Comparison of ENCODE assay signal across 12 cellular contexts in genomic region chr17:7575959-7576358, GRCh38. TPM values are rescaled to one million over a fixed set of nuclear protein-coding genes. Genes with fewer than 3 reads are reported as not detected.
DNase-seq lines count a peak whose midpoint lies in the region; ATAC-seq and TF ChIP-seq lines count a peak whose summit lies in the region.
"Had no signal": no experiment of that assay in that cellular context is flagged by ENCODE, and none has a peak within 500 bp of the region (broad histone marks: within the 10 kb centered on the region; RNA-seq: fewer than 3 reads in every experiment).

No MANE protein-coding gene starts in this region.

- H3K9me3 ChIP-seq in endodermal cell (ENCODE audit: control insufficient read depth, low read length) (no peaks in the 10 kb centered on the region), gastrocnemius medialis (no peaks in the 10 kb centered on the region)

- H3K27ac ChIP-seq in endodermal cell (ENCODE audit: low read depth, low read length) = no peak overlapping the region
- H3K27ac ChIP-seq in gastrocnemius medialis = peak overlapping the region; percentile 98 to 100 (median 99)

- H3K9me3 Mint-ChIP-seq in T-helper 2 cell treated with Interferon-gamma antibody and Interleukin-4, amounts not matched to agents 5 μg/mL and 100 μg/mL, for 36 hours = no peaks in the 10 kb centered on the region
- no peaks in the 10 kb centered on the region for H3K9me3 Mint-ChIP-seq in T-cell
- peaks cover 2% of the 10 kb centered on the region for H3K9me3 Mint-ChIP-seq in endodermal cell

- H3K4me1 Mint-ChIP-seq in T-helper 2 cell treated with Interferon-gamma antibody and Interleukin-4, amounts not matched to agents 5 μg/mL and 100 μg/mL, for 36 hours (ENCODE audit: low read depth) = peaks cover 64% of the 10 kb centered on the region
- peaks cover 74 to 78% (median 78%) of the 10 kb centered on the region in 3 donors for H3K4me1 Mint-ChIP-seq in T-cell
- H3K4me1 Mint-ChIP-seq in endodermal cell = peaks cover 32% of the 10 kb centered on the region

- WGBS in endodermal cell (ENCODE audit: insufficient coverage in 1 of 2, insufficient read length in 1 of 2), 2 experiments = 91% methylated on average over 7 of the region's 7 CpGs

- POLR2A ChIA-PET in T-cell (lab: Charles Lee) = interaction anchor here (0.7 to 2.9 kb wide), 3 partner anchors 8 to 172 kb away, joined by 3 to 10 read pairs (median 4); partner anchors contain the start of genes MPDU1 (in 1 of the 2) and TMEM256 (in 1 of the 2)

- no peak overlapping the region for H3K9ac ChIP-seq in endodermal cell (ENCODE audit: extremely low read depth, low read length, poor library complexity, severe bottlenecking)

- peaks cover 4% of the 10 kb centered on the region for H3K27me3 Mint-ChIP-seq in T-helper 2 cell treated with Interferon-gamma antibody and Interleukin-4, amounts not matched to agents 5 μg/mL and 100 μg/mL, for 36 hours (ENCODE audit: low read depth)
- H3K27me3 Mint-ChIP-seq in T-cell (no peaks in the 10 kb centered on the region), endodermal cell (ENCODE audit: insufficient read depth) (no peaks in the 10 kb centered on the region)

- H3K4me3 ChIP-seq in endodermal cell (ENCODE audit: low read length) (peak overlapping the region; percentile 99), gastrocnemius medialis (no peak overlapping the region)

- peaks cover 86% of the 10 kb centered on the region for H3K36me3 Mint-ChIP-seq in T-helper 2 cell treated with Interferon-gamma antibody and Interleukin-4, amounts not matched to agents 5 μg/mL and 100 μg/mL, for 36 hours (ENCODE audit: low read depth)
- peaks cover 54% of the 10 kb centered on the region for H3K36me3 Mint-ChIP-seq in T-cell
- peaks cover 63% of the 10 kb centered on the region for H3K36me3 Mint-ChIP-seq in endodermal cell (ENCODE audit: low read depth)

- H3K4me3 Mint-ChIP-seq in T-helper 2 cell treated with Interferon-gamma antibody and Interleukin-4, amounts not matched to agents 5 μg/mL and 100 μg/mL, for 36 hours = peak overlapping the region; percentile 92
- H3K4me3 Mint-ChIP-seq in T-cell (peak overlapping the region in 2 of 3 donors; percentile 25 to 95), endodermal cell (peak overlapping the region; percentile 97)

- CTCF ChIA-PET in T-cell (lab: Charles Lee) = interaction anchor here in 1 of 2 donors (1.3 kb wide), 1 partner anchor 63 kb away, joined by 3 read pairs; no protein-coding TSS in a partner anchor

- DNase-seq in T-helper 2 cell treated with Interferon-gamma antibody and Interleukin-4, amounts not matched to agents 5 μg/mL and 100 μg/mL, for 36 hours (ENCODE audit: low spot score) = no peak
- no peak for DNase-seq in T-helper 2 cell
- no peak for DNase-seq in T-cell
- peak; percentile 30 for DNase-seq in endodermal cell
- DNase-seq in gastrocnemius medialis = no peak
- no peak for DNase-seq in posterior vena cava (ENCODE audit: low spot score)
- DNase-seq in stimulated activated CD4-positive, alpha-beta T cell treated with anti-CD3 and anti-CD28 coated beads, Interleukin-15, amount 100 ng/mL, for 24 hours = no peak
- no peak for DNase-seq in DMS153 (lab: John Stamatoyannopoulos, UW)
- DNase-seq: GDM1, NCI-H1048, retina had no signal

- intact Hi-C loops in gastrocnemius medialis (cut with DNase I; ENCODE audit: low total_unique reads) = loop anchor here (10.0 kb wide), 2 partner anchors 561 to 579 kb away; partner anchors contain the start of genes PER1 and RNASEK
- intact Hi-C loops in posterior vena cava (cut with DNase I) = loop anchor here in 1 of 2 donors (10.0 kb wide), 1 partner anchor 1369 kb away; no protein-coding TSS in a partner anchor

- H3K4me1 ChIP-seq in endodermal cell (ENCODE audit: control insufficient read depth, insufficient read depth, low read length) (peaks cover 4% of the 10 kb centered on the region), gastrocnemius medialis (peaks cover 60% of the 10 kb centered on the region in 2 donors)

- in situ Hi-C loops in gastrocnemius medialis (cut with MboI; ENCODE audit: low sequenced_read_pairs in 4 of 4) = no loop called here

- H3K27ac Mint-ChIP-seq in T-helper 2 cell treated with Interferon-gamma antibody and Interleukin-4, amounts not matched to agents 5 μg/mL and 100 μg/mL, for 36 hours = peak overlapping the region; percentile 41
- H3K27ac Mint-ChIP-seq in T-cell (peak overlapping the region; percentile 23 to 55), endodermal cell (peak overlapping the region; percentile 82)

- H3K27me3 ChIP-seq in endodermal cell (ENCODE audit: control insufficient read depth, insufficient read depth, low read length, poor library complexity, severe bottlenecking) = no peaks in the 10 kb centered on the region
- no peaks in the 10 kb centered on the region for H3K27me3 ChIP-seq in gastrocnemius medialis

- TF ChIP-seq POLR2A in gastrocnemius medialis (IDR thresholded peaks at IDR 0.05) = no peak

- TF ChIP-seq CTCF in endodermal cell (conservative IDR thresholded peaks at IDR 0.05) = no peak
- no peak for TF ChIP-seq CTCF in gastrocnemius medialis (IDR thresholded peaks at IDR 0.05 in 4 of 5, conservative IDR thresholded peaks at IDR 0.05 in 1 of 5)

- H3K36me3 ChIP-seq in endodermal cell (ENCODE audit: control insufficient read depth, insufficient read depth, low read length) (peaks cover 61% of the 10 kb centered on the region), gastrocnemius medialis (peaks cover 3 to 54% of the 10 kb centered on the region in 2 donors)

- ATAC-seq in T-cell (replicated peaks in 1 of 4) = no peak
- no peak for ATAC-seq in gastrocnemius medialis
- ATAC-seq: activated CD4-positive, CD25-positive, alpha-beta regulatory T cell treated with anti-CD3 and anti-CD28 coated beads, Interleukin-2, amount 50 U/mL, for 24 hours had no signal

RNA-seq across cellular contexts. Expression of gene CD68, which starts 3.5 kb away (rescaled TPM):
- 1 to 10 TPM in 3 of 5 donors, not detected in 2; 4.4 to 7.0 (median 5.5) TPM for total RNA-seq in T-cell
- under 1 TPM in 1 of 2 donors, not detected in 1; 0.44 TPM for total RNA-seq in endodermal cell
- not detected for polyA plus RNA-seq in endodermal cell (2013, experiment 1 of 2)
- polyA plus RNA-seq in endodermal cell (2013, experiment 2 of 2) = 0.25 TPM
- 10 to 100 TPM; 10.1 to 66.5 (median 20.3) TPM for total RNA-seq in gastrocnemius medialis
- total RNA-seq in posterior vena cava = 100 to 1,000 TPM; 111 to 158 TPM

RNA-seq across cellular contexts. Expression of gene MPDU1, which starts 7.7 kb away (rescaled TPM):
- total RNA-seq in T-cell (10 to 100 TPM; 27.0 to 31.4 (median 28.6) TPM), endodermal cell (10 to 100 TPM; 47.4 to 56.6 TPM), gastrocnemius medialis (100 to 1,000 TPM in 2 of 4 donors, 10 to 100 TPM in 2; 55.9 to 157 (median 101) TPM), posterior vena cava (10 to 100 TPM; 24.7 to 31.2 TPM)
- 57.7 TPM for polyA plus RNA-seq in endodermal cell (2013, experiment 1 of 2)
- 50.7 TPM for polyA plus RNA-seq in endodermal cell (2013, experiment 2 of 2)

RNA-seq across cellular contexts. Expression of gene SOX15, which starts 13.9 kb away (rescaled TPM):
- total RNA-seq in T-cell = 1 to 10 TPM in 2 of 5 donors, under 1 TPM in 1, not detected in 2; 0.70 to 1.2 (median 1.1) TPM
- 1 to 10 TPM; 6.4 to 7.3 TPM for total RNA-seq in endodermal cell
- 1.1 TPM for polyA plus RNA-seq in endodermal cell (2013, experiment 1 of 2)
- polyA plus RNA-seq in endodermal cell (2013, experiment 2 of 2) = 1.0 TPM
- total RNA-seq in gastrocnemius medialis = 1 to 10 TPM in 2 of 4 donors, under 1 TPM in 1, not detected in 1; 0.66 to 1.3 (median 1.1) TPM
- total RNA-seq in posterior vena cava = 1 to 10 TPM; 2.1 to 2.5 TPM

RNA-seq across cellular contexts. Expression of gene SENP3, which starts 14.2 kb away (rescaled TPM):
- total RNA-seq in T-cell (10 to 100 TPM; 38.7 to 43.3 (median 42.6) TPM), endodermal cell (10 to 100 TPM; 71.5 to 82.3 TPM), gastrocnemius medialis (10 to 100 TPM; 63.6 to 71.5 (median 68.8) TPM), posterior vena cava (10 to 100 TPM; 36.2 to 48.2 TPM)
- polyA plus RNA-seq in endodermal cell (2013, experiment 1 of 2) = 81.6 TPM
- polyA plus RNA-seq in endodermal cell (2013, experiment 2 of 2) = 69.2 TPM

RNA-seq across cellular contexts. Expression of gene TNFSF13, which starts 17.4 kb away (rescaled TPM):
- total RNA-seq in T-cell = 1 to 10 TPM; 1.3 to 5.6 (median 4.6) TPM
- 1 to 10 TPM; 1.7 to 3.0 TPM for total RNA-seq in endodermal cell
- 0.46 TPM for polyA plus RNA-seq in endodermal cell (2013, experiment 1 of 2)
- polyA plus RNA-seq in endodermal cell (2013, experiment 2 of 2) = 1.4 TPM
- 1 to 10 TPM; 2.8 to 8.4 (median 5.0) TPM for total RNA-seq in gastrocnemius medialis
- total RNA-seq in posterior vena cava = 10 to 100 TPM; 15.5 to 33.3 TPM
